In the genomic region with DNA sequence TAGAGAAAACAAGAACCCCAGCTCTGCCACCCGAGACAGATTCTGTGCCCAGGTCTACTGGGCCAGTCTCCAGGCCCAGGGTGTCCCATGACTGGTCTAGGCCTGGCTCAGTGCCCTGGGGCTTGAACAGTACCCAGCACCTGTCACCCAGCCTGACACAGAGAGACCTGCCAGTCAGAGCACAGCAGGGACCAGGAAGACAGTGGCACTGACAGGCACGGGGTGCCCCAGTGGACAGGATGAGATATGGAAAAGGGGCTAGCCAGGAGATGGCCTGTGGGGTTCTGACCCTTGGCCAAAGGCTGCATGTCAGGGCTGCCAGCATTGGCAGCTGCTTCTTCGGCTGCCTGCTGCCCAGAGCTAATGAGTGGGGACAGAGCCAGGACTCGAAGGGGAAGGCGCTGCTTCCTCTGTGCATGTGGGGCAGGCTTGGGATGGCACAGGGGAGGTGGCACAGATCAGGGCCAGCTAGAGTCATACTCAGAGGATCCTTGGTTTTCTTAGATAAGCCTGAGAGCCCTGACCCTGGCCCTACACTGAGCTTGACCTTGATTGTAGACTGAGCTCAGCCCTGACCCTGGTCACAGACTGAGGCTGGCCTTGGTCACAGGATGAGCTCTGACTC, we compare ENCODE assay signal across 16 cellular contexts. TPM values are rescaled to one million over a fixed set of nuclear protein-coding genes. Genes with fewer than 3 reads are reported as not detected.
DNase-seq lines count a peak whose midpoint lies in the region; ATAC-seq and TF ChIP-seq lines count a peak whose summit lies in the region.
"Had no signal": no experiment of that assay in that cellular context is flagged by ENCODE, and none has a peak within 500 bp of the region (broad histone marks: within the 10 kb centered on the region; RNA-seq: fewer than 3 reads in every experiment).

No MANE protein-coding gene starts in this region.

- DNase-seq in NCI-H1092 (lab: John Stamatoyannopoulos, UW) (peak; percentile 28), NCI-H1092 treated with DMSO at 0.1 percent for 48 hours (lab: John Stamatoyannopoulos, UW) (no peak), cerebellar nuclear complex (lab: John Stamatoyannopoulos, UW) (peak; percentile 97 to 100), midbrain (lab: John Stamatoyannopoulos, UW) (peak; percentile 82), substantia nigra (lab: John Stamatoyannopoulos, UW) (peak in 48 of 49 donors; percentile 23 to 98 (median 79)), foreskin keratinocyte (no peak), NCI-H345 treated with DMSO at 0.1 percent for 48 hours (lab: John Stamatoyannopoulos, UW; ENCODE audit: unreplicated experiment) (no peak)
- DNase-seq: activated CD8-positive, alpha-beta T cell treated with anti-CD3 and anti-CD28 coated beads for 36 hours; activated naive CD4-positive, alpha-beta T cell; colonic mucosa had no signal

- no peaks in the 10 kb centered on the region for H3K4me1 ChIP-seq in foreskin keratinocyte
- H3K4me1 ChIP-seq: colonic mucosa had no signal

- peaks cover 35% of the 10 kb centered on the region for H3K27me3 ChIP-seq in foreskin keratinocyte
- H3K27me3 ChIP-seq: colonic mucosa had no signal

- ATAC-seq in foreskin keratinocyte (no peak), HG03159 (IDR thresholded peaks at IDR 0.05; ENCODE audit: unreplicated experiment) (no peak)
- ATAC-seq: activated CD8-positive, alpha-beta T cell treated with anti-CD3 and anti-CD28 coated beads for 36 hours had no signal

- TF ChIP-seq CTCF in foreskin keratinocyte (conservative IDR thresholded peaks at IDR 0.05) = no peak

- peak overlapping the region; percentile 33 for H3K27ac ChIP-seq in substantia nigra (ENCODE audit: low read depth, low read length, poor library complexity, severe bottlenecking)
- H3K27ac ChIP-seq in foreskin keratinocyte = no peak overlapping the region
- H3K27ac ChIP-seq: colonic mucosa, KMS-11, skin epidermis had no signal

RNA-seq across cellular contexts. Expression of a gene that starts 15.2 kb away (rescaled TPM):
- not detected in 2 replicates for total RNA-seq in foreskin keratinocyte
- polyA plus RNA-seq in foreskin keratinocyte = not detected in 2 replicates
- total RNA-seq: A172; mononuclear cell; T-helper 1 cell treated with Interleukin-12 subunit alpha and Interleukin-12 subunit beta and Interleukin-4 antibody, amounts not matched to agents 30 ng/mL and 1 ng/mL, for 36 hours had no signal

RNA-seq across cellular contexts. Expression of a gene that starts 48.7 kb away (rescaled TPM):
- not detected in 2 replicates for total RNA-seq in foreskin keratinocyte
- not detected in 2 replicates for polyA plus RNA-seq in foreskin keratinocyte
- total RNA-seq: colonic mucosa; mononuclear cell; T-helper 1 cell treated with Interleukin-12 subunit alpha and Interleukin-12 subunit beta and Interleukin-4 antibody, amounts not matched to agents 30 ng/mL and 1 ng/mL, for 36 hours had no signal

Comparison
In these comparisons a context has a peak if more than half of its experiments do, and no peak if none do; other contexts are left out.
1. DNase-seq: peak in NCI-H1092 (single experiment), cerebellar nuclear complex (2 of 2), midbrain (single experiment) and substantia nigra (48 of 49); none in NCI-H1092 treated with DMSO at 0.1 percent for 48 hours (single experiment), foreskin keratinocyte (0 of 2) and NCI-H345 treated with DMSO at 0.1 percent for 48 hours (single experiment).